Comparison of ENCODE assay signal across 11 cellular contexts in the genomic region with DNA sequence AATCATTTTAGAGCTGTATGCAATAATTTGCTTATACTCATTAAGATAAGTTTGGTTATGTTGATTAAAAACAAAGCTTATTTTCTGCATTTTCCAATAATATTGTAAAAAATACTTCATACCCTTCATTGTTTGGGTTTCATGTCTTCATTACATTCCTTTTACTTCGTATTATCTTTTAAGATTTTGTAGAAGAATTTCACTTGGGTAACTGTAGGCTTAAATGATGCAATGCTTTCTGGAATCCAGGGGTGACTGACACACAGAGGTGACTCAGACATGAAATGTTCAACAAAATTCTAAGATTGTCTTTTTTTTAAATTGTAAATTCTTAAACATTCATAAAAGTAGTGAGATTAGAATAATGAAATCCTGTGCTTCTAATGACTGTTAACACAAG. TPM values are rescaled to one million over a fixed set of nuclear protein-coding genes. Genes with fewer than 3 reads are reported as not detected.
DNase-seq lines count a peak whose midpoint lies in the region; ATAC-seq and TF ChIP-seq lines count a peak whose summit lies in the region.
"Had no signal": no experiment of that assay in that cellular context is flagged by ENCODE, and none has a peak within 500 bp of the region (broad histone marks: within the 10 kb centered on the region; RNA-seq: fewer than 3 reads in every experiment).

No MANE protein-coding gene starts in this region.

- ATAC-seq in GM18858 (IDR thresholded peaks at IDR 0.05; ENCODE audit: unreplicated experiment) = no peak
- ATAC-seq in HG02623 (IDR thresholded peaks at IDR 0.05; ENCODE audit: unreplicated experiment) = no peak
- ATAC-seq in left lobe of liver = no peak

- H3K4me3 ChIP-seq in fibroblast of mammary gland (ENCODE audit: control insufficient read depth, low read depth, low read length) (peak overlapping the region; percentile 2), skeletal muscle cell (ENCODE audit: low read depth, low read length) (no peak overlapping the region)

- TF ChIP-seq CTCF in fibroblast of mammary gland (conservative IDR thresholded peaks at IDR 0.05; ENCODE audit: control insufficient read depth, insufficient read depth, low read depth, low read length) = no peak

- DNase-seq in H4 (ENCODE audit: low spot score) (peak; percentile 19), RPMI7951 (ENCODE audit: low read depth) (peak; percentile 48), fibroblast of mammary gland (ENCODE audit: low read depth) (peak; percentile 84), skeletal muscle cell (ENCODE audit: low read depth) (peak; percentile 63), left lobe of liver (ENCODE audit: low spot score) (no peak), cortex of kidney (lab: John Stamatoyannopoulos, UW) (no peak)
- DNase-seq: activated T-cell treated with anti-CD3 and anti-CD28 coated beads, Interleukin-2, amount 50 U/mL, for 72 hours; Karpas-422; occipital lobe had no signal

RNA-seq across cellular contexts. Expression of gene FGF2, which starts 47.6 kb away (rescaled TPM):
- 3.1 and 4.9 TPM in 2 replicates for total RNA-seq in H4 (2014; rRNA removed; shearing (Covaris generic))
- 3.3 and 4.1 TPM in 2 replicates for total RNA-seq in RPMI7951 (2014; rRNA removed; shearing (Covaris generic))
- total RNA-seq in left lobe of liver = 1.2 TPM

RNA-seq across cellular contexts. Expression of gene NUDT6, which starts 48.2 kb away (rescaled TPM):
- total RNA-seq in H4 (2014; rRNA removed; shearing (Covaris generic)) = 11.4 and 11.7 TPM in 2 replicates
- 17.9 and 21.4 TPM in 2 replicates for total RNA-seq in RPMI7951 (2014; rRNA removed; shearing (Covaris generic))
- total RNA-seq in left lobe of liver = 16.9 TPM

Comparison
In these comparisons a context has a peak if more than half of its experiments do, and no peak if none do; other contexts are left out.
1. DNase-seq: peak in H4 (single experiment), RPMI7951 (single experiment), fibroblast of mammary gland (single experiment) and skeletal muscle cell (single experiment); none in left lobe of liver (single experiment) and cortex of kidney (single experiment).